18 cellular contexts compared by ENCODE assay signal in the genomic region with DNA sequence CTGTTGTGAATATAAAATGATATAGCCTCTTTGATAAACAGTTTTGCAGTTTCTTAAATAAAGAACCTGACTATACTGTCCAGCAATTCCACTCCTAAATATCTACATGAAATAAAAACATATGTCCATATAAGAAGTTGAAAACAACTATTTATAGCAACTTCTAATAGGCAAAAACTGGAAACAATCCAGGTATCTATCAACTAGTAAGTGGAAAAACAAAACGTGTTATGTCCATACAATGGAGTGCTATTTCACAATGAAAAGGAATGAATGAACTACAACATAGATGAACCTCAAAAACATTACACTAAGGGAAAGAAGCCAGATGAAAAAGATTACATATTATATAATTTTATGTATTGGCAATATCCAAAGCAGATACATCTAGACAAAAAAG.
A peak's percentile ranks its signal among the peaks of the same experiment; 100 is the strongest.
DNase-seq lines count a peak whose midpoint lies in the region; ATAC-seq and TF ChIP-seq lines count a peak whose summit lies in the region.
"Had no signal": no experiment of that assay in that cellular context is flagged by ENCODE, and none has a peak within 500 bp of the region (broad histone marks: within the 10 kb centered on the region; RNA-seq: fewer than 3 reads in every experiment).

No MANE protein-coding gene starts in this region.

- no peaks in the 10 kb centered on the region for H3K9me3 ChIP-seq in HEK293 (ENCODE audit: control insufficient read depth, insufficient read depth, low read depth, low read length)
- H3K9me3 ChIP-seq: BLaER1 treated with 17β-estradiol and CSF1 and Interleukin-3, amounts not matched to agents 10 nM and 100 nM; Caco-2 had no signal

- no peaks in the 10 kb centered on the region for H3K36me3 ChIP-seq in HEK293 (ENCODE audit: control insufficient read depth in 2 of 2, insufficient read depth in 1 of 2, low read length in 2 of 2)
- H3K36me3 ChIP-seq: BLaER1 treated with 17β-estradiol and CSF1 and Interleukin-3, amounts not matched to agents 10 nM and 100 nM had no signal

- no peaks in the 10 kb centered on the region for H3K4me1 ChIP-seq in HEK293 (ENCODE audit: control insufficient read depth, insufficient read depth, low read length)
- H3K4me1 ChIP-seq: BLaER1 treated with 17β-estradiol and CSF1 and Interleukin-3, amounts not matched to agents 10 nM and 100 nM; Caco-2 had no signal

- H3K4me3 ChIP-seq in HEK293 (ENCODE audit: low read depth, low read length) (no peak overlapping the region), choroid plexus epithelial cell (ENCODE audit: low read depth, low read length) (no peak overlapping the region), fibroblast of pulmonary artery (replicated peaks; ENCODE audit: low read depth, low read length) (no peak overlapping the region)
- H3K4me3 ChIP-seq: BLaER1 treated with 17β-estradiol and CSF1 and Interleukin-3, amounts not matched to agents 10 nM and 100 nM had no signal

- CTCF ChIA-PET in HEK293 (lab: Yijun Ruan, JAX) = no interaction called here

- no peak overlapping the region for H3K27ac ChIP-seq in HEK293 (ENCODE audit: extremely low read depth, low read depth, low read length)
- H3K27ac ChIP-seq: BLaER1 treated with 17β-estradiol and CSF1 and Interleukin-3, amounts not matched to agents 10 nM and 100 nM; C4-2B had no signal

- no peak for TF ChIP-seq CTCF in HEK293 (tag by site-specific recombination; IDR thresholded peaks at IDR 0.05)
- TF ChIP-seq CTCF in choroid plexus epithelial cell (conservative IDR thresholded peaks at IDR 0.05; ENCODE audit: low read depth, low read length) = no peak
- no peak for TF ChIP-seq CTCF in fibroblast of pulmonary artery (IDR thresholded peaks at IDR 0.05; ENCODE audit: low read length, missing control alignments)

- POLR2A ChIA-PET in HEK293 (lab: Yijun Ruan, JAX) = no interaction called here

- ATAC-seq in GM19455 (IDR thresholded peaks at IDR 0.05; ENCODE audit: unreplicated experiment) = no peak
- no peak for ATAC-seq in HG03175 (IDR thresholded peaks at IDR 0.05; ENCODE audit: unreplicated experiment)
- ATAC-seq: CD8-positive, alpha-beta T cell had no signal

- peak; percentile 28 for DNase-seq in choroid plexus epithelial cell (ENCODE audit: low read depth)
- peak; percentile 75 for DNase-seq in fibroblast of pulmonary artery (ENCODE audit: low read depth)
- no peak for DNase-seq in Kasumi-1 (lab: John Stamatoyannopoulos, UW)
- no peak for DNase-seq in inferior parietal cortex (ENCODE audit: extremely low spot score)
- DNase-seq: 8988T; ACHN; AML-193; Caco-2; Calu3; CD4-positive, alpha-beta T cell; CD8-positive, alpha-beta T cell; DMS79 treated with DMSO at 0.1 percent for 48 hours; GF-D8 had no signal

TF ChIP-seq in HEK293, 187 proteins besides CTCF, POLR2A, EP300 and RAD21:
- 0 out of 2 replicates have a peak, but pooled peaks have one; percentile 5 for TF ChIP-seq ZNF140 (tag by site-specific recombination; IDR thresholded peaks at IDR 0.05)
- TF ChIP-seq ZNF341 (tag by site-specific recombination; IDR thresholded peaks at IDR 0.05; ENCODE audit: low read depth) = no peak

Comparison
In these comparisons a context has a peak if more than half of its experiments do, and no peak if none do; other contexts are left out.
1. DNase-seq: peak in choroid plexus epithelial cell (single experiment) and fibroblast of pulmonary artery (single experiment); none in Kasumi-1 (0 of 2) and inferior parietal cortex (single experiment).